9 cellular contexts compared by ENCODE assay signal in the genomic region with DNA sequence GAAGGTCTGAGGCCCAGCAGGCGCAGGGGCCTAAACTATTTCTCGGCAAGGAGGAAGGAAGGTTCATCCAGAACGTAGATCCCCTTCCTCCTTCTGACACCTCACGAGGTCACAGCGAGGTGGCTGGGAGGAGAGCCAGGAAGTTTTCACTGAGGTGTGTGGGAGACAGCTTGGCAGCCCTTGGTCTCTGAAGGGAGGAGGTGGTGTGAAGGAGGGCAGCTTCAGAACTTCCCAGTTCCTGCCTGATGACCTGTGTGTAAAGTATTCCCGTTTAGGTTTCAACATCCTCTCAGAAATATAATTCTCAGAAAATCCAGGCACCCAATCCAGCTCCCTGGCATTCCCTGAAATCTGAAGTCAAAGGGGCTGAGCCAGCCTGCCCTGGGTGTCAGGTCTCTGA. TPM values are rescaled to one million over a fixed set of nuclear protein-coding genes. Genes with fewer than 3 reads are reported as not detected.
"Had no signal": no experiment of that assay in that cellular context is flagged by ENCODE, and none has a peak within 500 bp of the region (broad histone marks: within the 10 kb centered on the region; RNA-seq: fewer than 3 reads in every experiment).

No MANE protein-coding gene starts in this region.

RNA-seq across cellular contexts. Expression of a gene that starts 22.9 kb away (rescaled TPM):
- total RNA-seq: bronchial epithelial cell, dermis blood vessel endothelial cell, frontal cortex, lower leg skin, myocyte, osteoblast, temporal lobe, transverse colon, vagina had no signal
